In genomic region chr17:45171338-45172231, GRCh38 we compare ENCODE assay signal across 1 cellular context.
TF ChIP-seq lines count a peak whose summit lies in the region.

No MANE protein-coding gene starts in this region.

TF ChIP-seq in GM23338, 12 proteins besides CTCF, POLR2A, EP300 and RAD21 (continued from another document):
- TF ChIP-seq ZNF462 (CRISPR knock-in tag; IDR thresholded peaks at IDR 0.05) (no peak), STAT1 (IDR thresholded peaks at IDR 0.05; ENCODE audit: unreplicated experiment) (no peak), EZH2 (IDR thresholded peaks at IDR 0.05; ENCODE audit: low read depth, unreplicated experiment) (no peak)
